ENCODE assay signal across 8 cellular contexts in genomic region chr9:3526166-3526902, GRCh38.
DNase-seq lines count a peak whose midpoint lies in the region; ATAC-seq and TF ChIP-seq lines count a peak whose summit lies in the region.

No MANE protein-coding gene starts in this region.

- H3K27ac ChIP-seq in muscle layer of colon (ENCODE audit: low read depth, low read length): peak overlapping the region; percentile 100

- no peaks in the 10 kb centered on the region for H3K36me3 ChIP-seq in muscle layer of colon (ENCODE audit: insufficient read depth, low read length)

- ATAC-seq in GM21528 (IDR thresholded peaks at IDR 0.05; ENCODE audit: low FRiP score, unreplicated experiment): peak; percentile 77

- peak; percentile 76 for DNase-seq in DMS153 (lab: John Stamatoyannopoulos, UW)
- peak; percentile 45 for DNase-seq in HuH-7 (ENCODE audit: low spot score)
- peak; percentile 100 for DNase-seq in OCI-M1 (lab: John Stamatoyannopoulos, UW)
- DNase-seq in activated T-cell treated with anti-CD3 and anti-CD28 coated beads, Interleukin-2, amount 50 U/mL, for 1 hour: peak; percentile 92
- DNase-seq in erythroblast (lab: John Stamatoyannopoulos, UW): peak; percentile 90 to 94
- peak; percentile 89 for DNase-seq in stimulated activated CD8-positive, alpha-beta memory T cell treated with anti-CD3 and anti-CD28 coated beads, Interleukin-4, amount 100 ng/mL, for 48 hours

- H3K27me3 ChIP-seq in muscle layer of colon (ENCODE audit: control insufficient read depth in 1 of 2, insufficient read depth in 2 of 2, low read length in 2 of 2): no peaks in the 10 kb centered on the region

- H3K4me1 ChIP-seq in muscle layer of colon (ENCODE audit: insufficient read depth, low read length): peaks cover 25% of the 10 kb centered on the region

- H3K4me3 ChIP-seq in muscle layer of colon (ENCODE audit: low read depth in 1 of 2, low read length in 2 of 2): peak overlapping the region; percentile 97

- H3K9me3 ChIP-seq in muscle layer of colon (ENCODE audit: low read length): no peaks in the 10 kb centered on the region

- peak overlapping the region; percentile 100 for H3K9ac ChIP-seq in muscle layer of colon (ENCODE audit: low read length)

- peak; percentile 98 for TF ChIP-seq POLR2A in erythroblast (IDR thresholded peaks at IDR 0.05; ENCODE audit: low read length)

Comparison
In these comparisons a context has a peak if more than half of its experiments do, and no peak if none do; other contexts are left out.
1. Peak in every context shown above with its lines: DNase-seq, ATAC-seq, H3K4me3 ChIP-seq and H3K27ac ChIP-seq.
2. DNase-seq: peak in every context shown above with its lines; median percentile 100 in OCI-M1; 92 in activated T-cell treated with anti-CD3 and anti-CD28 coated beads, Interleukin-2, amount 50 U/mL, for 1 hour; 92 in erythroblast; 89 in stimulated activated CD8-positive, alpha-beta memory T cell treated with anti-CD3 and anti-CD28 coated beads, Interleukin-4, amount 100 ng/mL, for 48 hours; 76 in DMS153; 45 in HuH-7.